In the genomic region with DNA sequence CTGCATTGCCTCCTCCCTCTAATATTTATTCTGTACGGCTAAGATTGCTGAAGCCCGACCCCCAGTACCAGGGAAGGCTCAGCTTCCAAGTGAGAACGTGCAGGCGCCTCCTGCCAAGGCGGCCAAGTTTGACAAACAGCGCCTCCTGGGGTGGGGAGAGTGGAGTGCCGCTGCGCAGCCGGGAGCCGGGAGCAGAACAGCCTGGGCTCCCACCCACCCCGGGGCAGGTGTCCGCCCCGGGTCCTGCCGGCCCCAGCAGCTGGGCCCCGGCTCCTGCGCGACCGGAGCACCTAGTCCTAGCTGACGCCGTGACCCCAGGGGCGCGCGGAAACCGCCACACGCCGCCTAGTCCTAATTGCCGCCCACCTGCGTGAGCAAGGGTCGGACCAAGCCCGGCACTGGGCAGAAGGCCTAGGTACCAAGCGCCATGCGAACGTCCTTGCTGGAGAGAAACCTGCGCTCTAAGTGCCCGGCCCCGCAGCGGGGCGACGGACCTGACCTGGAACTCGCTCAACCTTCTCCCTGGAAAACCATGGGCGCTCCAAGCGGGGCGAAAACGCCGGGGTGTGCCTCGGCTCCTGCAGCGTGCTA, we compare ENCODE assay signal across 8 cellular contexts.
DNase-seq lines count a peak whose midpoint lies in the region; ATAC-seq and TF ChIP-seq lines count a peak whose summit lies in the region.

No MANE protein-coding gene starts in this region.

- H3K27me3 Mint-ChIP-seq in nephron progenitor cell (ENCODE audit: low read depth, poor library complexity) = peaks cover 92% of the 10 kb centered on the region

- H3K9me3 Mint-ChIP-seq in nephron progenitor cell = no peaks in the 10 kb centered on the region

- TF ChIP-seq CTCF in nephron progenitor cell (IDR thresholded peaks at IDR 0.05) = peak; percentile 79

- H3K36me3 Mint-ChIP-seq in nephron progenitor cell (ENCODE audit: low read depth) = no peaks in the 10 kb centered on the region

- DNase-seq in AG20443 (ENCODE audit: low spot score) (peak; percentile 88), KG1 (lab: John Stamatoyannopoulos, UW) (peak; percentile 23), ecto neural progenitor cell (ENCODE audit: low spot score) (peak; percentile 88), nephron progenitor cell (peak; percentile 88), C1 segment of cervical spinal cord (lab: John Stamatoyannopoulos, UW) (no peak), HuH-7 (ENCODE audit: low spot score) (no peak)

- peak overlapping the region; percentile 73 for H3K4me3 Mint-ChIP-seq in nephron progenitor cell

- no peak for ATAC-seq in HG02798 (IDR thresholded peaks at IDR 0.05; ENCODE audit: poor library complexity, unreplicated experiment)
- ATAC-seq in HG02840 (IDR thresholded peaks at IDR 0.05; ENCODE audit: low FRiP score, unreplicated experiment) = no peak

- no peak overlapping the region for H3K27ac Mint-ChIP-seq in nephron progenitor cell

- peaks cover 30% of the 10 kb centered on the region for H3K4me1 Mint-ChIP-seq in nephron progenitor cell

Comparison
In these comparisons a context has a peak if more than half of its experiments do, and no peak if none do; other contexts are left out.
1. DNase-seq: peak in AG20443 (single experiment), KG1 (single experiment), ecto neural progenitor cell (single experiment) and nephron progenitor cell (single experiment); none in C1 segment of cervical spinal cord (0 of 14) and HuH-7 (single experiment).